Comparison of ENCODE assay signal across 15 cellular contexts in the genomic region with DNA sequence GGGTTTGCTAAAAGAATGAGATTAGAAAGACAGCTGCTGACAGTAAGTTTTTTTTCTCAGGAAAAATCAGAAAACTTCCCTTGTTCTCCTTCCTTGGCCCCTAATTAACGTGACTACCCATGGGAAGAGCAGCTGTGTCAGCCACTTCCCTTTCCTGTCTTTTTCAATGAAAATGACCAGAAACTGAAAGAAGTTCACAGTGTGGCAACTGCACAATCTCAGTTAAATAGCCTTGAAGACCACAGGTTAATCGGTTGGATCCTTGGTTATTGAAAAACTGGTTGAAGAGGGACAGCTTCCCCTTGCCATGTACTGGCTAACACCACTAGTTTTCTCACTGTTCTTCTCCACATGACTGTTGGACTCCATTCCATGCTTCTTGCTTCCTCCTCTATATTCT.
DNase-seq lines count a peak whose midpoint lies in the region; ATAC-seq lines count a peak whose summit lies in the region.
"Had no signal": no experiment of that assay in that cellular context is flagged by ENCODE, and none has a peak within 500 bp of the region (broad histone marks: within the 10 kb centered on the region; RNA-seq: fewer than 3 reads in every experiment).

No MANE protein-coding gene starts in this region.

- no peak overlapping the region for H3K27ac ChIP-seq in naive thymus-derived CD4-positive, alpha-beta T cell (ENCODE audit: low read depth, low read length)

- POLR2A ChIA-PET in naive thymus-derived CD4-positive, alpha-beta T cell (lab: Charles Lee): no interaction called here

- no peaks in the 10 kb centered on the region for H3K27me3 ChIP-seq in naive thymus-derived CD4-positive, alpha-beta T cell (ENCODE audit: control insufficient read depth in 2 of 2, insufficient read depth in 2 of 2, low read length in 2 of 2)

- peaks cover 33% of the 10 kb centered on the region for H3K4me1 Mint-ChIP-seq in activated naive CD4-positive, alpha-beta T cell treated with anti-CD3 and anti-CD28 coated beads, Interleukin-2, amount 10 ng/mL, durations not matched to agents 7 days and 5 days
- peaks cover 20% of the 10 kb centered on the region for H3K4me1 Mint-ChIP-seq in T-helper 17 cell
- H3K4me1 Mint-ChIP-seq in natural killer cell treated with Interleukin-12 subunit alpha and Interleukin-12 subunit beta and Interleukin-15 and Interleukin-18, amount 100 ng/mL, for 72 hours (ENCODE audit: low read depth in 2 of 2): peaks cover 49 to 57% of the 10 kb centered on the region in 2 donors
- H3K4me1 Mint-ChIP-seq in naive thymus-derived CD4-positive, alpha-beta T cell: peaks cover 0 to 30% (median 0%) of the 10 kb centered on the region in 7 donors

- peaks cover 4% of the 10 kb centered on the region for H3K27me3 Mint-ChIP-seq in activated naive CD4-positive, alpha-beta T cell treated with anti-CD3 and anti-CD28 coated beads, Interleukin-2, amount 10 ng/mL, durations not matched to agents 7 days and 5 days
- no peaks in the 10 kb centered on the region for H3K27me3 Mint-ChIP-seq in T-helper 17 cell
- no peaks in the 10 kb centered on the region for H3K27me3 Mint-ChIP-seq in natural killer cell treated with Interleukin-12 subunit alpha and Interleukin-12 subunit beta and Interleukin-15 and Interleukin-18, amount 100 ng/mL, for 72 hours
- peaks cover 0 to 8% (median 6%) of the 10 kb centered on the region in 5 donors for H3K27me3 Mint-ChIP-seq in naive thymus-derived CD4-positive, alpha-beta T cell
- H3K27me3 Mint-ChIP-seq: naive B cell had no signal

- peak overlapping the region; percentile 46 for H3K27ac Mint-ChIP-seq in activated naive CD4-positive, alpha-beta T cell treated with anti-CD3 and anti-CD28 coated beads, Interleukin-2, amount 10 ng/mL, durations not matched to agents 7 days and 5 days
- peak overlapping the region; percentile 51 for H3K27ac Mint-ChIP-seq in T-helper 17 cell
- H3K27ac Mint-ChIP-seq in natural killer cell treated with Interleukin-12 subunit alpha and Interleukin-12 subunit beta and Interleukin-15 and Interleukin-18, amount 100 ng/mL, for 72 hours: peak overlapping the region; percentile 63 to 85
- no peak overlapping the region for H3K27ac Mint-ChIP-seq in naive thymus-derived CD4-positive, alpha-beta T cell
- H3K27ac Mint-ChIP-seq: naive B cell had no signal

- CTCF ChIA-PET in activated naive CD4-positive, alpha-beta T cell treated with anti-CD3 and anti-CD28 coated beads, Interleukin-2, amount 10 ng/mL, durations not matched to agents 7 days and 5 days (lab: Charles Lee): no interaction called here
- CTCF ChIA-PET in naive thymus-derived CD4-positive, alpha-beta T cell (lab: Charles Lee): interaction anchor here (0.7 kb wide), 1 partner anchor 32 kb away, joined by 3 read pairs; no protein-coding TSS in a partner anchor

- in situ Hi-C loops in KBM-7 (cut with MboI; ENCODE audit: low pct_unique_long_range_greater_than_20kb, low sequenced_read_pairs): no loop called here

- no peaks in the 10 kb centered on the region for H3K4me1 ChIP-seq in naive thymus-derived CD4-positive, alpha-beta T cell (ENCODE audit: control insufficient read depth in 2 of 2, insufficient read depth in 2 of 2, low read length in 2 of 2)

- ATAC-seq in T-helper 17 cell (no peak), GM19324 (IDR thresholded peaks at IDR 0.05; ENCODE audit: low FRiP score, unreplicated experiment) (no peak)
- ATAC-seq in natural killer cell treated with Interleukin-12 subunit alpha and Interleukin-12 subunit beta and Interleukin-15 and Interleukin-18, amount 100 ng/mL, for 72 hours: peak; percentile 35 to 66
- no peak for ATAC-seq in naive thymus-derived CD4-positive, alpha-beta T cell
- ATAC-seq: left ventricle myocardium superior had no signal

- intact Hi-C loops in naive thymus-derived CD4-positive, alpha-beta T cell (cut with micrococcal nuclease): no loop called here

- H3K4me3 Mint-ChIP-seq in activated naive CD4-positive, alpha-beta T cell treated with anti-CD3 and anti-CD28 coated beads, Interleukin-2, amount 10 ng/mL, durations not matched to agents 7 days and 5 days: no peak overlapping the region
- no peak overlapping the region for H3K4me3 Mint-ChIP-seq in T-helper 17 cell
- H3K4me3 Mint-ChIP-seq in natural killer cell treated with Interleukin-12 subunit alpha and Interleukin-12 subunit beta and Interleukin-15 and Interleukin-18, amount 100 ng/mL, for 72 hours: peak overlapping the region; percentile 61
- peak overlapping the region in 1 of 10 donors; percentile 40 for H3K4me3 Mint-ChIP-seq in naive thymus-derived CD4-positive, alpha-beta T cell
- H3K4me3 Mint-ChIP-seq: naive B cell had no signal

- H3K4me3 ChIP-seq in naive thymus-derived CD4-positive, alpha-beta T cell (ENCODE audit: low read length): no peak overlapping the region

- no peaks in the 10 kb centered on the region for H3K9me3 ChIP-seq in T-helper 17 cell (ENCODE audit: control insufficient read depth, low read length, poor library complexity, severe bottlenecking)
- no peaks in the 10 kb centered on the region for H3K9me3 ChIP-seq in naive thymus-derived CD4-positive, alpha-beta T cell (ENCODE audit: control insufficient read depth in 2 of 3, low read length in 3 of 3)

- H3K9me3 Mint-ChIP-seq in activated naive CD4-positive, alpha-beta T cell treated with anti-CD3 and anti-CD28 coated beads, Interleukin-2, amount 10 ng/mL, durations not matched to agents 7 days and 5 days: no peaks in the 10 kb centered on the region
- H3K9me3 Mint-ChIP-seq in natural killer cell treated with Interleukin-12 subunit alpha and Interleukin-12 subunit beta and Interleukin-15 and Interleukin-18, amount 100 ng/mL, for 72 hours: no peaks in the 10 kb centered on the region
- H3K9me3 Mint-ChIP-seq in naive thymus-derived CD4-positive, alpha-beta T cell: peaks cover 0 to 2% (median 0%) of the 10 kb centered on the region in 11 donors
- H3K9me3 Mint-ChIP-seq: naive B cell had no signal

- no peak for DNase-seq in activated naive CD4-positive, alpha-beta T cell treated with anti-CD3 and anti-CD28 coated beads, Interleukin-2, amount 10 ng/mL, durations not matched to agents 7 days and 5 days
- DNase-seq in activated naive CD4-positive, alpha-beta T cell (lab: John Stamatoyannopoulos, UW): no peak
- DNase-seq in KBM-7: peak; percentile 72
- DNase-seq in T-helper 17 cell: no peak
- DNase-seq in natural killer cell treated with Interleukin-12 subunit alpha and Interleukin-12 subunit beta and Interleukin-15 and Interleukin-18, amount 100 ng/mL, for 72 hours (ENCODE audit: low spot score): no peak
- DNase-seq in naive thymus-derived CD4-positive, alpha-beta T cell: no peak
- DNase-seq in NCI-H526 treated with DMSO at 0.1 percent for 48 hours (lab: John Stamatoyannopoulos, UW): no peak
- DNase-seq: activated CD4-positive, alpha-beta T cell treated with anti-CD3 and anti-CD28 coated beads, Interleukin-2, amount 50 U/mL, for 4 hours; EL; glutamatergic neuron; left ventricle myocardium superior; naive B cell; NCI-H146; stimulated activated CD4-positive, alpha-beta T cell treated with anti-CD3 and anti-CD28 coated beads, Interleukin-2, amount 100 ng/mL, for 48 hours had no signal

- no peaks in the 10 kb centered on the region for H3K36me3 ChIP-seq in naive thymus-derived CD4-positive, alpha-beta T cell (ENCODE audit: control insufficient read depth in 2 of 3, insufficient read depth in 3 of 3, low read length in 3 of 3)

- peaks cover 4% of the 10 kb centered on the region for H3K36me3 Mint-ChIP-seq in activated naive CD4-positive, alpha-beta T cell treated with anti-CD3 and anti-CD28 coated beads, Interleukin-2, amount 10 ng/mL, durations not matched to agents 7 days and 5 days
- H3K36me3 Mint-ChIP-seq in T-helper 17 cell (ENCODE audit: low read depth): no peaks in the 10 kb centered on the region
- H3K36me3 Mint-ChIP-seq in natural killer cell treated with Interleukin-12 subunit alpha and Interleukin-12 subunit beta and Interleukin-15 and Interleukin-18, amount 100 ng/mL, for 72 hours: peaks cover 4% of the 10 kb centered on the region
- peaks cover 0 to 8% (median 0%) of the 10 kb centered on the region in 5 donors for H3K36me3 Mint-ChIP-seq in naive thymus-derived CD4-positive, alpha-beta T cell
- H3K36me3 Mint-ChIP-seq: naive B cell had no signal

Comparison
In these comparisons a context has a peak if more than half of its experiments do, and no peak if none do; other contexts are left out.
1. H3K27ac Mint-ChIP-seq: peak in activated naive CD4-positive, alpha-beta T cell treated with anti-CD3 and anti-CD28 coated beads, Interleukin-2, amount 10 ng/mL, durations not matched to agents 7 days and 5 days (single experiment), T-helper 17 cell (single experiment) and natural killer cell treated with Interleukin-12 subunit alpha and Interleukin-12 subunit beta and Interleukin-15 and Interleukin-18, amount 100 ng/mL, for 72 hours (2 of 2); none in naive thymus-derived CD4-positive, alpha-beta T cell (0 of 9).
2. ATAC-seq: peak in natural killer cell treated with Interleukin-12 subunit alpha and Interleukin-12 subunit beta and Interleukin-15 and Interleukin-18, amount 100 ng/mL, for 72 hours (2 of 2); none in T-helper 17 cell (single experiment), naive thymus-derived CD4-positive, alpha-beta T cell (single experiment) and GM19324 (single experiment).